Comparison of ENCODE assay signal across 8 cellular contexts in the genomic region with DNA sequence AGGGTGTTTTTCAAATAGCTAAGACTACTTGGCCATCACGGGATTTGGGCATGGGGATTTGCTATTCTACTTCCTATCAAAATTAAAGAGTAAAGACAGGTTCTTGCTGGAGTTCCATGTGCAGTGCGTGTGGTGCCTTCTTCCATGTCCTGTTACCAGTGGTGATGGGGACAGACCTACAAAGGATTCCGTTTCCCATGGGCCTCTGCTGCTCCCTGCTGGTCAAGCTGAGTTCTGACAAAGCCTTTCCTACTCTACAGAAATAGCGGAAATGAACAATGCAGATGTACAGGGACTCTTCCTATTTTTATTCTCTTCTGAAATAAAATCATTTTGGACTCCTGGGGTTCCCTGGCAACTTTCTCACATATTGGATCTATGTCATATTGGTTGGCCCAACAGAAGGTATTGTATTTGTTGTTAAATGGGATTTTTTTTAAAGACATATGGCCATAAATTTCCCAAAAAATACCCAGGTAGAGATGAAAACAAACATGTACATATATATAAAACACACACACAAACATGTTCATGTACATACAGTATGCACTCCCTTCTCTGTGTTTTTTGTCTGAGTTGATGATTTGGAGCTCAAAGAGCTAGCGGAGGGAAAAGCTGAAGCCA.
DNase-seq lines count a peak whose midpoint lies in the region; ATAC-seq, FAIRE-seq and TF ChIP-seq lines count a peak whose summit lies in the region.

No MANE protein-coding gene starts in this region.

- TF ChIP-seq CTCF in KMS-11 (conservative IDR thresholded peaks at IDR 0.05; ENCODE audit: low read depth, low read length) = peak; percentile 74
- peak; percentile 77 to 85 (median 80) for TF ChIP-seq CTCF in transverse colon (IDR thresholded peaks at IDR 0.05)

- no peak overlapping the region for H2BK5ac ChIP-seq in neuronal stem cell (ENCODE audit: low read length)

- DNase-seq in ELF-1 (ENCODE audit: low read depth, low spot score) (peak; percentile 57), RCC 7860 (ENCODE audit: low spot score) (peak; percentile 53), fibroblast of peridontal ligament (ENCODE audit: extremely low read depth) (peak; percentile 83), neuronal stem cell (ENCODE audit: low spot score) (peak; percentile 68), transverse colon (peak; percentile 73)
- DNase-seq in activated T-cell treated with anti-CD3 and anti-CD28 coated beads, Interleukin-2, amount 50 U/mL, for 48 hours = peak; percentile 71 to 81

- H3K27ac ChIP-seq in KMS-11 (no peak overlapping the region), neuronal stem cell (replicated peaks; ENCODE audit: low read length) (no peak overlapping the region), transverse colon (no peak overlapping the region)

- no peak for TF ChIP-seq EP300 in transverse colon (IDR thresholded peaks at IDR 0.05; ENCODE audit: low read depth)

- H3K4me2 ChIP-seq in KMS-11 (no peak overlapping the region), neuronal stem cell (ENCODE audit: insufficient read depth, low read length, poor library complexity, severe bottlenecking) (no peak overlapping the region)

- H3K79me1 ChIP-seq in neuronal stem cell (ENCODE audit: low read depth, low read length) = no peaks in the 10 kb centered on the region

- no peak for TF ChIP-seq POLR2A in transverse colon (IDR thresholded peaks at IDR 0.05)

- no peaks in the 10 kb centered on the region for H4K20me1 ChIP-seq in KMS-11 (ENCODE audit: insufficient read depth)

- no peak for FAIRE-seq in RCC 7860 (lab: Jason Lieb, UNC)

- no peaks in the 10 kb centered on the region for H3K27me3 ChIP-seq in KMS-11 (ENCODE audit: insufficient read depth, low read depth)
- no peaks in the 10 kb centered on the region for H3K27me3 ChIP-seq in neuronal stem cell (ENCODE audit: control insufficient read depth in 3 of 3, insufficient read depth in 3 of 3, low read depth in 1 of 3, low read length in 3 of 3)
- H3K27me3 ChIP-seq in transverse colon = no peaks in the 10 kb centered on the region

- no peak overlapping the region for H3K18ac ChIP-seq in neuronal stem cell (ENCODE audit: low read length)

- in situ Hi-C loops in transverse colon (cut with MboI; ENCODE audit: low pct_ligation_motif_present in 1 of 4, low pct_unique_long_range_greater_than_20kb in 1 of 4, low sequenced_read_pairs in 3 of 4) = loop anchor here in 3 of 4 donors (25.0 kb wide), 2 partner anchors 381 to 406 kb away; no protein-coding TSS in a partner anchor

- H3K9me3 ChIP-seq in neuronal stem cell (replicated peaks in 1 of 2; ENCODE audit: control insufficient read depth in 2 of 2, insufficient read depth in 1 of 2, low read depth in 1 of 2, low read length in 2 of 2) = no peaks in the 10 kb centered on the region
- H3K9me3 ChIP-seq in transverse colon = no peaks in the 10 kb centered on the region

- H2BK15ac ChIP-seq in neuronal stem cell (ENCODE audit: low read length) = no peak overlapping the region

- H3K23ac ChIP-seq in neuronal stem cell (ENCODE audit: low read depth, low read length, poor library complexity) = no peak overlapping the region

- H2AFZ ChIP-seq in KMS-11 (ENCODE audit: low read depth) = no peak overlapping the region
- peak overlapping the region; percentile 66 for H2AFZ ChIP-seq in neuronal stem cell (ENCODE audit: low read length)

- no peak overlapping the region for H2BK120ac ChIP-seq in neuronal stem cell (ENCODE audit: low read depth, low read length)

- no peak overlapping the region for H3K4ac ChIP-seq in neuronal stem cell (ENCODE audit: low read length)

- WGBS in neuronal stem cell (ENCODE audit: extremely low coverage in 2 of 2, insufficient read length in 2 of 2, insufficient replicate concordance in 1 of 2), 2 donors = no CpG with 5 or more reads among the region's 5 CpGs
- WGBS in transverse colon (ENCODE audit: low coverage in 1 of 2), 2 donors = 42 to 46% methylated on average over 4 to 5 of the region's 5 CpGs

- H3K9ac ChIP-seq in KMS-11 (no peak overlapping the region), neuronal stem cell (ENCODE audit: low read depth, low read length, poor library complexity) (no peak overlapping the region)

- H3K14ac ChIP-seq in neuronal stem cell (ENCODE audit: low read length) = no peak overlapping the region

- no peak overlapping the region for H2AK5ac ChIP-seq in neuronal stem cell (ENCODE audit: low read depth, low read length)

- H3K4me1 ChIP-seq in KMS-11 (ENCODE audit: low read depth, poor library complexity, severe bottlenecking) = peaks cover 20% of the 10 kb centered on the region
- peaks cover 7% of the 10 kb centered on the region in 2 donors for H3K4me1 ChIP-seq in neuronal stem cell (ENCODE audit: control insufficient read depth in 2 of 2, insufficient read depth in 1 of 2, low read depth in 1 of 2, low read length in 2 of 2)
- H3K4me1 ChIP-seq in transverse colon = no peaks in the 10 kb centered on the region

- H3K36me3 ChIP-seq in KMS-11 (ENCODE audit: insufficient read depth) = no peaks in the 10 kb centered on the region
- no peaks in the 10 kb centered on the region for H3K36me3 ChIP-seq in neuronal stem cell (replicated peaks in 1 of 2; ENCODE audit: control insufficient read depth in 2 of 2, insufficient read depth in 2 of 2, low read length in 2 of 2)
- no peaks in the 10 kb centered on the region for H3K36me3 ChIP-seq in transverse colon

- H3K4me3 ChIP-seq in KMS-11 (IDR thresholded peaks at IDR 0.05; ENCODE audit: insufficient read depth, low read depth, low read length) (no peak overlapping the region), neuronal stem cell (ENCODE audit: low read length in 2 of 2) (no peak overlapping the region), transverse colon (no peak overlapping the region)

- no peak overlapping the region for H4K8ac ChIP-seq in neuronal stem cell (ENCODE audit: low read depth, low read length)

- ATAC-seq in GM21786 (IDR thresholded peaks at IDR 0.05; ENCODE audit: unreplicated experiment) = peak; percentile 85

- no peak overlapping the region for H4K91ac ChIP-seq in neuronal stem cell (ENCODE audit: low read depth, low read length, poor library complexity)

- no peak overlapping the region for H2BK12ac ChIP-seq in neuronal stem cell (ENCODE audit: low read length)

- intact Hi-C loops in transverse colon (cut with DNase I; ENCODE audit: low total_unique reads) = no loop called here

- no peaks in the 10 kb centered on the region for H3K79me2 ChIP-seq in KMS-11 (ENCODE audit: insufficient read depth, low read depth)
